Comparison of ENCODE assay signal across 19 cellular contexts in the genomic region with DNA sequence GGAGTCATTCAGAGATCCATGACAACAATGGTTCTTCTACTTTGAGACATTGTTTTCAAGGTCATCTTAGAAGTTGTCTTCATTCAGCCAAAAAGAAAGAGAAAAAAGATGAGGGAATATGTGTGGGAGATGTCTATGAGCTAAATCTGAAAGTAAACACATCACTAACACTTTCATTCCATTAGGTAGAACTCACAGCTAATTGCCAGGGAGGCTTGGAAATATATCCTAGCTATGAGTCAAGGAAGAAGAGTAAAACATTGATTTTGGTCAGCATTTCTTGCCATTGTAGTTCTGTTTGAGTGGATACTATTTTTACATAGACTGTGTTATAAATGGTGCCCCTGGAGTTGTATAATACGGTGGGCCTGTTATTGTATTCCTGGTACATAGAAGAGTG.
DNase-seq lines count a peak whose midpoint lies in the region; ATAC-seq and TF ChIP-seq lines count a peak whose summit lies in the region.
"Had no signal": no experiment of that assay in that cellular context is flagged by ENCODE, and none has a peak within 500 bp of the region (broad histone marks: within the 10 kb centered on the region; RNA-seq: fewer than 3 reads in every experiment).

No MANE protein-coding gene starts in this region.

- H3K27ac Mint-ChIP-seq in activated CD4-positive, alpha-beta T cell treated with anti-CD3 and anti-CD28 coated beads, Interleukin-2, amount 10 ng/mL, durations not matched to agents 24 days and 14 days, result no peak overlapping the region
- no peak overlapping the region for H3K27ac Mint-ChIP-seq in activated CD4-positive, alpha-beta T cell treated with anti-CD3 and anti-CD28 coated beads for 36 hours
- H3K27ac Mint-ChIP-seq: CD4-positive, alpha-beta memory T cell had no signal

- no peak overlapping the region for H4K8ac ChIP-seq in mesenchymal stem cell (ENCODE audit: low read length)

- no peak for ATAC-seq in activated CD4-positive, alpha-beta T cell treated with anti-CD3 and anti-CD28 coated beads for 36 hours
- ATAC-seq in stimulated activated naive CD8-positive, alpha-beta T cell treated with anti-CD3 and anti-CD28 coated beads, Interleukin-15, Interleukin-2, amounts not matched to agents 100 U/mL and 50 U/mL, for 24 hours, result no peak
- ATAC-seq: GM23338, HCT116 had no signal

- CTCF ChIA-PET in activated CD4-positive, alpha-beta T cell treated with anti-CD3 and anti-CD28 coated beads for 36 hours (lab: Charles Lee), result no interaction called here

- H3K27ac ChIP-seq in mesenchymal stem cell (ENCODE audit: low read length, poor library complexity, severe bottlenecking), result no peak overlapping the region
- H3K27ac ChIP-seq: 22Rv1 had no signal

- H2AFZ ChIP-seq in mesenchymal stem cell (ENCODE audit: low read depth, low read length), result no peak overlapping the region

- H3K23ac ChIP-seq in mesenchymal stem cell (ENCODE audit: low read length in 2 of 2), result no peak overlapping the region

- H3K4me3 ChIP-seq in fibroblast of villous mesenchyme (ENCODE audit: low read depth, low read length) (no peak overlapping the region), mesenchymal stem cell (ENCODE audit: insufficient read depth in 1 of 2, low read depth in 1 of 2, low read length in 2 of 2) (no peak overlapping the region)
- H3K4me3 ChIP-seq: GM23338 had no signal

- H3K9me3 Mint-ChIP-seq in activated CD4-positive, alpha-beta T cell treated with anti-CD3 and anti-CD28 coated beads, Interleukin-2, amount 10 ng/mL, durations not matched to agents 24 days and 14 days, result peaks cover 10% of the 10 kb centered on the region
- H3K9me3 Mint-ChIP-seq in activated CD4-positive, alpha-beta T cell treated with anti-CD3 and anti-CD28 coated beads for 36 hours (ENCODE audit: low read depth), result peaks cover 14% of the 10 kb centered on the region
- H3K9me3 Mint-ChIP-seq: GM23338, H9 had no signal

- H3K14ac ChIP-seq in mesenchymal stem cell (ENCODE audit: low read length in 2 of 2), result no peak overlapping the region

- no peak overlapping the region for H2AK5ac ChIP-seq in mesenchymal stem cell (ENCODE audit: low read length, severe bottlenecking)

- H3K36me3 ChIP-seq in mesenchymal stem cell (ENCODE audit: control insufficient read depth in 1 of 2, insufficient read depth in 2 of 2, low read depth in 1 of 2, low read length in 2 of 2), result no peaks in the 10 kb centered on the region

- WGBS in mesenchymal stem cell, result 93% methylated on average over 1 of the region's 1 CpG

- H3K79me1 ChIP-seq in mesenchymal stem cell (replicated peaks; ENCODE audit: low read length, poor library complexity, severe bottlenecking), result no peaks in the 10 kb centered on the region

- no peak overlapping the region for H2BK12ac ChIP-seq in mesenchymal stem cell (ENCODE audit: low read length in 2 of 2)

- H3K4me2 ChIP-seq in mesenchymal stem cell (ENCODE audit: low read length, poor library complexity, severe bottlenecking), result peak overlapping the region; percentile 34
- H3K4me2 ChIP-seq: GM23338 had no signal

- no peaks in the 10 kb centered on the region for H3K4me1 ChIP-seq in mesenchymal stem cell (ENCODE audit: control insufficient read depth, insufficient read depth, low read depth, low read length)

- DNase-seq in activated CD4-positive, alpha-beta T cell treated with anti-CD3 and anti-CD28 coated beads, Interleukin-2, amount 10 ng/mL, durations not matched to agents 24 days and 14 days, result peak; percentile 5
- no peak for DNase-seq in activated CD4-positive, alpha-beta T cell treated with anti-CD3 and anti-CD28 coated beads for 36 hours
- DNase-seq in M059J (ENCODE audit: low read depth), result peak; percentile 15
- DNase-seq in fibroblast of villous mesenchyme (ENCODE audit: low read depth), result peak; percentile 8
- DNase-seq in mesenchymal stem cell, result no peak
- no peak for DNase-seq in stimulated activated naive CD8-positive, alpha-beta T cell treated with anti-CD3 and anti-CD28 coated beads, Interleukin-15, Interleukin-2, amounts not matched to agents 100 U/mL and 50 U/mL, for 24 hours
- no peak for DNase-seq in AG20443 (ENCODE audit: low spot score)
- DNase-seq in stimulated activated CD4-positive, alpha-beta T cell treated with anti-CD3 and anti-CD28 coated beads, Interleukin-2, amount 100 ng/mL, for 48 hours, result no peak
- DNase-seq: ACHN; C1 segment of cervical spinal cord; Calu3; CD4-positive, alpha-beta memory T cell; COR-L47; DMS53; DMS79 treated with DMSO at 0.1 percent for 48 hours; H9 had no signal

- H3K18ac ChIP-seq in mesenchymal stem cell (ENCODE audit: low read depth in 1 of 2, low read length in 2 of 2), result no peak overlapping the region

- no peak overlapping the region for H2BK15ac ChIP-seq in mesenchymal stem cell (ENCODE audit: low read depth, poor library complexity, severe bottlenecking)

- no peak overlapping the region for H4K91ac ChIP-seq in mesenchymal stem cell (ENCODE audit: low read length)

- H3K27me3 ChIP-seq in mesenchymal stem cell (ENCODE audit: control insufficient read depth in 1 of 2, insufficient read depth in 1 of 2, low read length in 2 of 2), result no peaks in the 10 kb centered on the region

- H3K4ac ChIP-seq in mesenchymal stem cell (ENCODE audit: low read depth in 1 of 2, low read length in 2 of 2), result no peak overlapping the region

- intact Hi-C loops in activated CD4-positive, alpha-beta T cell treated with anti-CD3 and anti-CD28 coated beads, Interleukin-2, amount 10 ng/mL, durations not matched to agents 24 days and 14 days (cut with micrococcal nuclease), result no loop called here
- intact Hi-C loops in activated CD4-positive, alpha-beta T cell treated with anti-CD3 and anti-CD28 coated beads for 36 hours (cut with DNase I, micrococcal nuclease), result loop anchor here in 1 of 2 experiments (10.0 kb wide), 1 partner anchor 656 kb away; no protein-coding TSS in a partner anchor

- TF ChIP-seq CTCF in fibroblast of villous mesenchyme (IDR thresholded peaks at IDR 0.05; ENCODE audit: insufficient read depth, low read depth, low read length), result no peak

- no peaks in the 10 kb centered on the region for H3K4me1 Mint-ChIP-seq in activated CD4-positive, alpha-beta T cell treated with anti-CD3 and anti-CD28 coated beads, Interleukin-2, amount 10 ng/mL, durations not matched to agents 24 days and 14 days
- H3K4me1 Mint-ChIP-seq in activated CD4-positive, alpha-beta T cell treated with anti-CD3 and anti-CD28 coated beads for 36 hours, result no peaks in the 10 kb centered on the region
- H3K4me1 Mint-ChIP-seq: CD4-positive, alpha-beta memory T cell; GM23338; H9 had no signal

- H3K9ac ChIP-seq in mesenchymal stem cell (ENCODE audit: low read length), result no peak overlapping the region

- no peaks in the 10 kb centered on the region for H3K27me3 Mint-ChIP-seq in activated CD4-positive, alpha-beta T cell treated with anti-CD3 and anti-CD28 coated beads, Interleukin-2, amount 10 ng/mL, durations not matched to agents 24 days and 14 days
- H3K27me3 Mint-ChIP-seq in activated CD4-positive, alpha-beta T cell treated with anti-CD3 and anti-CD28 coated beads for 36 hours, result no peaks in the 10 kb centered on the region
- H3K27me3 Mint-ChIP-seq: CD4-positive, alpha-beta memory T cell had no signal

- H2BK5ac ChIP-seq in mesenchymal stem cell (ENCODE audit: low read depth, low read length, poor library complexity, severe bottlenecking), result no peak overlapping the region

- H2BK120ac ChIP-seq in mesenchymal stem cell (ENCODE audit: low read depth, low read length), result no peak overlapping the region

- POLR2A ChIA-PET in activated CD4-positive, alpha-beta T cell treated with anti-CD3 and anti-CD28 coated beads for 36 hours (lab: Charles Lee), result no interaction called here

- H3K4me3 Mint-ChIP-seq in activated CD4-positive, alpha-beta T cell treated with anti-CD3 and anti-CD28 coated beads, Interleukin-2, amount 10 ng/mL, durations not matched to agents 24 days and 14 days, result no peak overlapping the region
- no peak overlapping the region for H3K4me3 Mint-ChIP-seq in activated CD4-positive, alpha-beta T cell treated with anti-CD3 and anti-CD28 coated beads for 36 hours
- H3K4me3 Mint-ChIP-seq: CD4-positive, alpha-beta memory T cell; GM23338; H9 had no signal

- no peaks in the 10 kb centered on the region for H3K36me3 Mint-ChIP-seq in activated CD4-positive, alpha-beta T cell treated with anti-CD3 and anti-CD28 coated beads, Interleukin-2, amount 10 ng/mL, durations not matched to agents 24 days and 14 days (ENCODE audit: low read depth)
- no peaks in the 10 kb centered on the region for H3K36me3 Mint-ChIP-seq in activated CD4-positive, alpha-beta T cell treated with anti-CD3 and anti-CD28 coated beads for 36 hours (ENCODE audit: low read depth)
- H3K36me3 Mint-ChIP-seq: CD4-positive, alpha-beta memory T cell had no signal

- peaks cover 9% of the 10 kb centered on the region for H3K9me3 ChIP-seq in mesenchymal stem cell (ENCODE audit: control insufficient read depth, low read length)

Comparison
In these comparisons a context has a peak if more than half of its experiments do, and no peak if none do; other contexts are left out.
1. DNase-seq: peak in activated CD4-positive, alpha-beta T cell treated with anti-CD3 and anti-CD28 coated beads, Interleukin-2, amount 10 ng/mL, durations not matched to agents 24 days and 14 days (single experiment), M059J (single experiment) and fibroblast of villous mesenchyme (single experiment); none in activated CD4-positive, alpha-beta T cell treated with anti-CD3 and anti-CD28 coated beads for 36 hours (single experiment), mesenchymal stem cell (single experiment), stimulated activated naive CD8-positive, alpha-beta T cell treated with anti-CD3 and anti-CD28 coated beads, Interleukin-15, Interleukin-2, amounts not matched to agents 100 U/mL and 50 U/mL, for 24 hours (single experiment), AG20443 (single experiment) and stimulated activated CD4-positive, alpha-beta T cell treated with anti-CD3 and anti-CD28 coated beads, Interleukin-2, amount 100 ng/mL, for 48 hours (0 of 2).